Comparison of ENCODE assay signal across 26 cellular contexts in genomic region chr11:83306385-83307080, GRCh38.
"Had no signal": no experiment of that assay in that cellular context is flagged by ENCODE, and none has a peak within 500 bp of the region (broad histone marks: within the 10 kb centered on the region; RNA-seq: fewer than 3 reads in every experiment).

No MANE protein-coding gene starts in this region.

- H3K9me3 Mint-ChIP-seq: activated naive CD8-positive, alpha-beta T cell treated with anti-CD3 and anti-CD28 coated beads for 36 hours; activated T-cell treated with anti-CD3 and anti-CD28 coated beads, Interleukin-2, amount 50 U/mL, for 4 hours; activated T-helper 2 cell treated with anti-CD3 and anti-CD28 coated beads, Interferon-gamma antibody, Interleukin-2, Interleukin-4, amounts not matched to agents 10 μg/mL and 5 μg/mL and 100 μg/mL, durations not matched to agents 14 hours and 24 hours and 36 hours; central memory CD8-positive, alpha-beta T cell; effector memory CD8-positive, alpha-beta T cell; memory B cell had no signal

- H3K36me3 ChIP-seq: esophagus squamous epithelium, gastrocnemius medialis, right atrium auricular region, spleen, upper lobe of left lung had no signal

- H3K27ac ChIP-seq: dorsolateral prefrontal cortex, esophagus squamous epithelium, gastrocnemius medialis, right atrium auricular region, spleen, testis, upper lobe of left lung had no signal

- ATAC-seq: activated T-cell treated with anti-CD3 and anti-CD28 coated beads, Interleukin-2, amount 50 U/mL, for 4 hours; effector memory CD8-positive, alpha-beta T cell; gastrocnemius medialis; left cardiac atrium had no signal

- DNase-seq: activated CD4-positive, alpha-beta T cell treated with anti-CD3 and anti-CD28 coated beads for 4 hours; activated CD4-positive, alpha-beta T cell treated with anti-CD3 and anti-CD28 coated beads, Interleukin-2, amount 50 U/mL, for 48 hours; activated CD4-positive, CD25-positive, alpha-beta regulatory T cell; activated CD8-positive, alpha-beta memory T cell treated with anti-CD3 and anti-CD28 coated beads, Interleukin-2, amount 50 U/mL, for 48 hours; activated naive CD4-positive, alpha-beta T cell; activated naive CD8-positive, alpha-beta T cell treated with anti-CD3 and anti-CD28 coated beads for 36 hours; activated T-cell treated with anti-CD3 and anti-CD28 coated beads, Interleukin-2, amount 50 U/mL, for 4 hours; dorsolateral prefrontal cortex; effector memory CD8-positive, alpha-beta T cell; esophagus squamous epithelium; gastrocnemius medialis; islet precursor cell; left cardiac atrium; nephron progenitor cell; occipital lobe; spleen; stimulated activated CD4-positive, alpha-beta T cell treated with anti-CD3 and anti-CD28 coated beads, Interleukin-4, amount 100 ng/mL, for 1 hour; stimulated activated naive CD4-positive, alpha-beta T cell; T-helper 1 cell; testis; upper lobe of left lung had no signal

- H3K4me1 Mint-ChIP-seq: activated naive CD8-positive, alpha-beta T cell treated with anti-CD3 and anti-CD28 coated beads for 36 hours; central memory CD8-positive, alpha-beta T cell; memory B cell; nephron progenitor cell had no signal

- H3K4me1 ChIP-seq: esophagus squamous epithelium, gastrocnemius medialis, right atrium auricular region, spleen, testis, upper lobe of left lung had no signal

- H3K4me3 Mint-ChIP-seq: activated naive CD8-positive, alpha-beta T cell treated with anti-CD3 and anti-CD28 coated beads for 36 hours; activated T-cell treated with anti-CD3 and anti-CD28 coated beads, Interleukin-2, amount 50 U/mL, for 4 hours; central memory CD8-positive, alpha-beta T cell; effector memory CD8-positive, alpha-beta T cell; memory B cell; nephron progenitor cell had no signal

- H3K27me3 ChIP-seq: dorsolateral prefrontal cortex, esophagus squamous epithelium, gastrocnemius medialis, right atrium auricular region, spleen, testis, upper lobe of left lung had no signal

- H3K9me3 ChIP-seq: esophagus squamous epithelium, gastrocnemius medialis, right atrium auricular region, spleen, testis, upper lobe of left lung had no signal

- H3K4me3 ChIP-seq: esophagus squamous epithelium, gastrocnemius medialis, right atrium auricular region, spleen, testis, upper lobe of left lung had no signal

- H3K36me3 Mint-ChIP-seq: activated naive CD8-positive, alpha-beta T cell treated with anti-CD3 and anti-CD28 coated beads for 36 hours; memory B cell had no signal

- H3K27ac Mint-ChIP-seq: activated naive CD8-positive, alpha-beta T cell treated with anti-CD3 and anti-CD28 coated beads for 36 hours; activated T-helper 2 cell treated with anti-CD3 and anti-CD28 coated beads, Interferon-gamma antibody, Interleukin-2, Interleukin-4, amounts not matched to agents 10 μg/mL and 5 μg/mL and 100 μg/mL, durations not matched to agents 14 hours and 24 hours and 36 hours; effector memory CD8-positive, alpha-beta T cell; memory B cell; nephron progenitor cell; progenitor cell of endocrine pancreas had no signal
